ENCODE assay signal across 7 cellular contexts in the genomic region with DNA sequence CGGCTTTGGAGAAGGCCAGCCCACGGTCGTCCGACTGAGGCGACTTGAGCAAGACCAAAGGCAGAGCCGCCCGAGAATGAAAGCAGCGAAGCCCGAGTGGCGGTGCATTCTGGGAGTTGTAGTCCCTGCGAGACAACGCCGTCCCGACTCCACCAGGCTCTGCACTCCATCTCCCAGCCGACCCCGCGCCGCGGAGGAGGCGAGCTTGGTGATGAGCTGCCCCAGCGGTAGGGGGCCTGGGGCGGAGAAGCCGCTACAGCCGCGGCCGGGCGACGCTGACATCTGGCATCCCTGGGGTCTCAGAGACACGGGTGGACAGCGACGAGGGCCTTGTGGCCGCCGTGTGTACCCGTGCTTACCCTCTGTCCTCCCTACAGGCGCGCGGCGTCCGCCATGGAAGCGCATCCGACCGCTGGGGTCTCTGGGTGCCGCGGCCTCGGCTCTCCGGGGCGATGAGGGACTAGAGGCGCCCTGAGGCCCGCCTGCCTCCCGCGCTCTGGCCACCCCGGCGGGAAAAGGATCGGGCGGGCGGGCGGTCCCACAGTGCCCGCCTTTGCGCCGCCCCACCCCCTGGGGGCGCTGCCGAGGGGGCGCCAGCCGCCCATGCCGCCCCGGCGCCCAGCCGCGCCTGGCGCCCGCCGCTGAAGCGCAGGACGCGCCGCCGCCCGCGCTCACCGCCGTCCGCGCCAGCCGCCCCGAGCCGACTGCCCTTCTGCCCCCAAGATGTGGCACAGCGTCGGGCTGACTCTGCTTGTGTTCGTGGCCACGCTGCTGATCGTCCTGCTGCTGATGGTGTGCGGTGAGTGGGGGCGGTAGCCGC. TPM values are rescaled to one million over a fixed set of nuclear protein-coding genes. Genes with fewer than 3 reads are reported as not detected.
DNase-seq lines count a peak whose midpoint lies in the region; ATAC-seq and TF ChIP-seq lines count a peak whose summit lies in the region.

Gene SMIM13 (plus strand): TSS at position 244 of the 820 bp plus-strand sequence. CDS start 480 bp downstream, at position 724.

- peak within 1 kb of the TSS; percentile 67 for H3K4me3 ChIP-seq in astrocyte of the cerebellum (ENCODE audit: low read depth, low read length)

- ATAC-seq in GM18508 (IDR thresholded peaks at IDR 0.05; ENCODE audit: insufficient read depth, unreplicated experiment) = peak; percentile 86
- peak; percentile 88 for ATAC-seq in HG03025 (IDR thresholded peaks at IDR 0.05; ENCODE audit: low FRiP score, unreplicated experiment)

- DNase-seq in NCI-H2029 treated with DMSO at 0.1 percent for 48 hours (lab: John Stamatoyannopoulos, UW) (peak; percentile 98), T-helper 9 cell (peak; percentile 94), astrocyte of the cerebellum (ENCODE audit: low read depth) (peak; percentile 96), hepatic stellate cell (ENCODE audit: low spot score) (peak; percentile 97), renal cortical epithelial cell (ENCODE audit: low read depth) (peak; percentile 95)

- TF ChIP-seq CTCF in astrocyte of the cerebellum (IDR thresholded peaks at IDR 0.05; ENCODE audit: low read depth, low read length, missing control alignments) = peak; percentile 33

- in situ Hi-C loops in astrocyte of the cerebellum (cut with HindIII; ENCODE audit: low sequenced_read_pairs) = no loop called here

RNA-seq across cellular contexts. Expression of gene SMIM13, which starts in this region (rescaled TPM):
- 11.0 and 13.9 TPM in 2 replicates for total RNA-seq in renal cortical epithelial cell

Comparison
In these comparisons a context has a peak if more than half of its experiments do, and no peak if none do; other contexts are left out.
1. Peak in every context shown above with its lines: DNase-seq, ATAC-seq and H3K4me3 ChIP-seq.